In the genomic region with DNA sequence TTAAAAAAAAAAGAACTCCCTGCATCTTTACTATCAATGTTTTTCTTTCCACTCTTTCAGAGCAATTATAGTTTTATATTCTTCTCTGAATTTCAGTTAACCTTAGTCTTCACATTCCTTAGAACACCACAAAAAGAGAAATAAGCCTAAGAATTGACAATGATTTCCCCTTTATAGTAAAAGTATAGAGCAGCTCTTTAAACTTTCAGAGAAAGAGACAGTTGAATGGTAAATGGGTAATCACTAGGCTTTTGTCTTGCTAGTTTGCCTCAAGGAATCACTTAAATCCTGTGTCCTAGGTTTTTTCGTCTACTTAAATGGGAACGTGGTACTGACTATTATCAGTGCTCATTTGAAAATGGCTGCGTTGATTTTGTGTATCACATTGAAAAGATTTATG, we compare ENCODE assay signal across 1 cellular context.
TF ChIP-seq lines count a peak whose summit lies in the region.

No MANE protein-coding gene starts in this region.

TF ChIP-seq in A549, 52 proteins besides CTCF, POLR2A, EP300 and RAD21 (continued from another document):
- TF ChIP-seq CBX2 (IDR thresholded peaks at IDR 0.05; ENCODE audit: borderline replicate concordance, low read depth) = no peak
- TF ChIP-seq CBX8 (IDR thresholded peaks at IDR 0.05) = no peak
- TF ChIP-seq ZFP36 (IDR thresholded peaks at IDR 0.05; ENCODE audit: borderline replicate concordance, partially characterized antibody) = no peak
- TF ChIP-seq KDM5A (IDR thresholded peaks at IDR 0.05) = no peak
- no peak for TF ChIP-seq NFE2L2 (conservative IDR thresholded peaks at IDR 0.05; ENCODE audit: low read length)
- no peak for TF ChIP-seq JUN (IDR thresholded peaks at IDR 0.05)
- no peak for TF ChIP-seq BHLHE40 (IDR thresholded peaks at IDR 0.05; ENCODE audit: low read depth, low read length)
- TF ChIP-seq HOXB13 (CRISPR knock-in tag; IDR thresholded peaks at IDR 0.05; ENCODE audit: low read depth) = no peak
